1 cellular context compared by ENCODE assay signal in genomic region chr21:33368124-33368523, GRCh38.
A peak's percentile ranks its signal among the peaks of the same experiment; 100 is the strongest.
TF ChIP-seq lines count a peak whose summit lies in the region.

No MANE protein-coding gene starts in this region.

TF ChIP-seq in K562, 482 proteins besides CTCF, POLR2A, EP300 and RAD21 (continued from another document and continues in another):
- TF ChIP-seq ZNF592 (IDR thresholded peaks at IDR 0.05) (no peak), SFPQ (IDR thresholded peaks at IDR 0.05; ENCODE audit: low read depth, low read length) (no peak), MECOM (CRISPR knock-in tag; IDR thresholded peaks at IDR 0.05) (no peak), NFATC3 (IDR thresholded peaks at IDR 0.05) (no peak), PHB (CRISPR knock-in tag; IDR thresholded peaks at IDR 0.05) (no peak), MIER1 (IDR thresholded peaks at IDR 0.05; ENCODE audit: low read depth) (no peak), RUNX1 (IDR thresholded peaks at IDR 0.05; ENCODE audit: low read depth) (no peak), MCM2 (IDR thresholded peaks at IDR 0.05; ENCODE audit: low read depth) (no peak), ERF (CRISPR knock-in tag; IDR thresholded peaks at IDR 0.05) (peak; percentile 67; the same call in 1 of the 2 replicates), ZNF277 (CRISPR knock-in tag; IDR thresholded peaks at IDR 0.05; ENCODE audit: borderline replicate concordance) (no peak), ZNF224 (CRISPR knock-in tag; IDR thresholded peaks at IDR 0.05) (no peak), TAF15 (IDR thresholded peaks at IDR 0.05; ENCODE audit: low read depth, low read length) (no peak), RBBP5 (IDR thresholded peaks at IDR 0.05; ENCODE audit: borderline replicate concordance, insufficient read depth, low read length, poor library complexity, severe bottlenecking) (no peak), ZNF584 (CRISPR knock-in tag; IDR thresholded peaks at IDR 0.05; ENCODE audit: low read depth) (no peak), SAP30 (IDR thresholded peaks at IDR 0.05; ENCODE audit: borderline replicate concordance, insufficient read depth, low read depth, low read length, poor library complexity, severe bottlenecking) (no peak), ETS1 (conservative IDR thresholded peaks at IDR 0.05; ENCODE audit: control insufficient read depth, low read depth, low read length) (no peak), KLF1 (tag; IDR thresholded peaks at IDR 0.05) (peak; percentile 33; the same call in 1 of the 2 replicates), ETV6 (IDR thresholded peaks at IDR 0.05; ENCODE audit: borderline replicate concordance in 1 of 2, low read depth in 2 of 2, low read length in 1 of 2) (no peak), ETV6 (CRISPR knock-in tag; IDR thresholded peaks at IDR 0.05; ENCODE audit: borderline replicate concordance) (no peak), NBN (IDR thresholded peaks at IDR 0.05; ENCODE audit: low read depth) (no peak), ZBTB26 (CRISPR knock-in tag; IDR thresholded peaks at IDR 0.05) (no peak), E4F1 (CRISPR knock-in tag; IDR thresholded peaks at IDR 0.05; ENCODE audit: borderline replicate concordance) (no peak), ZBTB33 (CRISPR knock-in tag; IDR thresholded peaks at IDR 0.05) (0 out of 2 replicates have a peak, but pooled peaks have one; percentile 40), TBP (optimal IDR thresholded peaks at IDR 0.05; ENCODE audit: low read depth, low read length) (peak; percentile 48), MCM3 (IDR thresholded peaks at IDR 0.05) (no peak), KAT8 (IDR thresholded peaks at IDR 0.05; ENCODE audit: low read depth) (no peak), CSDE1 (IDR thresholded peaks at IDR 0.05) (no peak), POU5F1 (IDR thresholded peaks at IDR 0.05; ENCODE audit: borderline replicate concordance, low read depth, low read length, partially characterized antibody) (no peak), MCM5 (IDR thresholded peaks at IDR 0.05; ENCODE audit: low read depth) (no peak), CBX2 (IDR thresholded peaks at IDR 0.05; ENCODE audit: insufficient read depth, low read length, poor library complexity, severe bottlenecking) (no peak), CREM (IDR thresholded peaks at IDR 0.05; ENCODE audit: low read depth) (peak; percentile 29; the same call in 1 of the 2 replicates), SRSF1 (IDR thresholded peaks at IDR 0.05; ENCODE audit: low read depth, low read length) (no peak), FOXP1 (CRISPR knock-in tag; IDR thresholded peaks at IDR 0.05) (no peak), ZNF3 (CRISPR knock-in tag; IDR thresholded peaks at IDR 0.05) (no peak), ZNF740 (CRISPR knock-in tag; IDR thresholded peaks at IDR 0.05) (no peak), ZNF740 (tag; IDR thresholded peaks at IDR 0.05) (no peak), ZHX1 (conservative IDR thresholded peaks at IDR 0.05; ENCODE audit: low read length) (no peak), SIX5 (IDR thresholded peaks at IDR 0.05; ENCODE audit: borderline replicate concordance in 1 of 2, insufficient read depth in 1 of 2, low read depth in 1 of 2, low read length in 2 of 2) (no peak), ARNT (IDR thresholded peaks at IDR 0.05) (no peak), ZNF197 (CRISPR knock-in tag; IDR thresholded peaks at IDR 0.05; ENCODE audit: low read depth) (no peak; the same call in 1 of the 2 replicates), ZBTB8A (IDR thresholded peaks at IDR 0.05; ENCODE audit: partially characterized antibody) (no peak), ZNF695 (CRISPR knock-in tag; IDR thresholded peaks at IDR 0.05) (no peak), TCF7L2 (IDR thresholded peaks at IDR 0.05; ENCODE audit: low read depth, low read length) (no peak), HSF4 (CRISPR knock-in tag; IDR thresholded peaks at IDR 0.05; ENCODE audit: borderline replicate concordance) (no peak), GATAD2A (IDR thresholded peaks at IDR 0.05) (no peak), STAG1 (CRISPR knock-in tag; IDR thresholded peaks at IDR 0.05; ENCODE audit: borderline replicate concordance) (no peak), HDAC8 (tag; IDR thresholded peaks at IDR 0.05) (no peak), ZNF347 (CRISPR knock-in tag; IDR thresholded peaks at IDR 0.05; ENCODE audit: low read depth) (no peak)
